In genomic region chr16:47921535-47921934, GRCh38 we compare ENCODE assay signal across 17 cellular contexts.
"Had no signal": no experiment of that assay in that cellular context is flagged by ENCODE, and none has a peak within 500 bp of the region (broad histone marks: within the 10 kb centered on the region; RNA-seq: fewer than 3 reads in every experiment).

No MANE protein-coding gene starts in this region.

- ATAC-seq: Panc1, T-cell had no signal

- H3K4me2 ChIP-seq: SK-N-SH had no signal

- H3K4me1 Mint-ChIP-seq: T-cell had no signal

- H3K9me3 Mint-ChIP-seq: T-cell had no signal

- H3K36me3 Mint-ChIP-seq: T-cell had no signal

- H3K9me2 ChIP-seq: SK-N-SH had no signal

- H3K27ac ChIP-seq: RWPE1 had no signal

- H3K9ac ChIP-seq: SK-N-SH had no signal

- H3K27ac Mint-ChIP-seq: T-cell had no signal

- H3K9me3 ChIP-seq: SK-N-SH had no signal

- H3K4me3 Mint-ChIP-seq: T-cell had no signal

- DNase-seq: KBM-7, MM.1S, NCI-H1105, NCI-H1417, NCI-H1436 treated with DMSO at 0.1 percent for 48 hours, NCI-H1694, NCI-H1930, NCI-H2081, NCI-H2107, NCI-H2227 treated with DMSO at 0.1 percent for 48 hours, NCI-H748 treated with DMSO at 0.1 percent for 48 hours, SHP77, SK-N-SH, SW 1271, T-cell had no signal
